In genomic region chr19:46381746-46382345, GRCh38 we compare ENCODE assay signal across 1 cellular context.
TF ChIP-seq lines count a peak whose summit lies in the region.

No MANE protein-coding gene starts in this region.

TF ChIP-seq in GM23338, 12 proteins besides CTCF, POLR2A, EP300 and RAD21 (continued from another document):
- TF ChIP-seq ZNF462 (CRISPR knock-in tag; IDR thresholded peaks at IDR 0.05), result no peak
- TF ChIP-seq ZNF331 (CRISPR knock-in tag; IDR thresholded peaks at IDR 0.05; ENCODE audit: low read depth), result no peak
- no peak for TF ChIP-seq POLR2AphosphoS5 (IDR thresholded peaks at IDR 0.05; ENCODE audit: low read depth)
- TF ChIP-seq ETS1 (IDR thresholded peaks at IDR 0.05), result no peak
- TF ChIP-seq EZH2phosphoT487 (IDR thresholded peaks at IDR 0.05; ENCODE audit: unreplicated experiment), result no peak
- no peak for TF ChIP-seq NANOG (IDR thresholded peaks at IDR 0.05; ENCODE audit: borderline replicate concordance)
- no peak for TF ChIP-seq ZNF114 (CRISPR knock-in tag; IDR thresholded peaks at IDR 0.05)
- TF ChIP-seq EZH2 (IDR thresholded peaks at IDR 0.05; ENCODE audit: low read depth, unreplicated experiment), result no peak
- TF ChIP-seq JUNB (IDR thresholded peaks at IDR 0.05; ENCODE audit: unreplicated experiment), result no peak
- no peak for TF ChIP-seq CREB1 (CRISPR knock-in tag; IDR thresholded peaks at IDR 0.05; ENCODE audit: low read depth)
